ENCODE assay signal across 12 cellular contexts in genomic region chr5:87195616-87196015, GRCh38.
DNase-seq lines count a peak whose midpoint lies in the region; ATAC-seq and TF ChIP-seq lines count a peak whose summit lies in the region.
"Had no signal": no experiment of that assay in that cellular context is flagged by ENCODE, and none has a peak within 500 bp of the region (broad histone marks: within the 10 kb centered on the region; RNA-seq: fewer than 3 reads in every experiment).

No MANE protein-coding gene starts in this region.

- H3K9me3 ChIP-seq in naive thymus-derived CD4-positive, alpha-beta T cell (ENCODE audit: control insufficient read depth in 2 of 3, low read length in 3 of 3): no peaks in the 10 kb centered on the region

- H3K4me3 ChIP-seq in naive thymus-derived CD4-positive, alpha-beta T cell (ENCODE audit: low read length): no peak overlapping the region
- H3K4me3 ChIP-seq: cardiac muscle cell had no signal

- H3K27me3 ChIP-seq in naive thymus-derived CD4-positive, alpha-beta T cell (ENCODE audit: control insufficient read depth in 2 of 2, insufficient read depth in 2 of 2, low read length in 2 of 2): no peaks in the 10 kb centered on the region
- H3K27me3 ChIP-seq: cardiac muscle cell had no signal

- peaks cover 18% of the 10 kb centered on the region for H3K4me1 Mint-ChIP-seq in osteocyte (ENCODE audit: unreplicated experiment)
- H3K4me1 Mint-ChIP-seq in naive thymus-derived CD4-positive, alpha-beta T cell: peaks cover 6 to 30% (median 18%) of the 10 kb centered on the region in 7 donors

- peaks cover 5 to 7% of the 10 kb centered on the region in 2 donors for H3K4me1 ChIP-seq in naive thymus-derived CD4-positive, alpha-beta T cell (ENCODE audit: control insufficient read depth in 2 of 2, insufficient read depth in 2 of 2, low read length in 2 of 2)

- no peak overlapping the region for H3K27ac ChIP-seq in naive thymus-derived CD4-positive, alpha-beta T cell (ENCODE audit: low read depth, low read length)
- H3K27ac ChIP-seq: cardiac muscle cell had no signal

- ATAC-seq in naive thymus-derived CD4-positive, alpha-beta T cell: no peak
- ATAC-seq: CD8-positive, alpha-beta T cell had no signal

- H3K36me3 ChIP-seq in naive thymus-derived CD4-positive, alpha-beta T cell (ENCODE audit: control insufficient read depth in 2 of 3, insufficient read depth in 3 of 3, low read length in 3 of 3): no peaks in the 10 kb centered on the region
- H3K36me3 ChIP-seq: cardiac muscle cell had no signal

- TF ChIP-seq CTCF in osteocyte (IDR thresholded peaks at IDR 0.05): no peak

- H3K4me3 Mint-ChIP-seq in osteocyte (ENCODE audit: unreplicated experiment): no peak overlapping the region
- H3K4me3 Mint-ChIP-seq in naive thymus-derived CD4-positive, alpha-beta T cell: no peak overlapping the region
- H3K4me3 Mint-ChIP-seq: CD8-positive, alpha-beta T cell had no signal

- peaks cover 3% of the 10 kb centered on the region for H3K9me3 Mint-ChIP-seq in osteocyte (ENCODE audit: unreplicated experiment)
- peaks cover 0 to 6% (median 2%) of the 10 kb centered on the region in 11 donors for H3K9me3 Mint-ChIP-seq in naive thymus-derived CD4-positive, alpha-beta T cell
- H3K9me3 Mint-ChIP-seq: CD8-positive, alpha-beta T cell had no signal

- DNase-seq in EH (ENCODE audit: low read depth) (peak; percentile 54), M059J (ENCODE audit: low read depth) (peak; percentile 6), dedifferentiated amniotic fluid mesenchymal stem cell (ENCODE audit: extremely low spot score) (peak; percentile 18), osteocyte (ENCODE audit: extremely low spot score, unreplicated experiment) (no peak), A172 (ENCODE audit: low spot score) (no peak), NCI-H774 (lab: John Stamatoyannopoulos, UW) (no peak), hypothalamus (lab: John Stamatoyannopoulos, UW) (no peak)
- DNase-seq in naive thymus-derived CD4-positive, alpha-beta T cell: no peak
- DNase-seq: activated T-cell treated with anti-CD3 and anti-CD28 coated beads, Interleukin-2, amount 50 U/mL, for 48 hours; CD8-positive, alpha-beta T cell; NCI-H1694 had no signal

- peak overlapping the region; percentile 86 for H3K27ac Mint-ChIP-seq in osteocyte (ENCODE audit: unreplicated experiment)
- peak overlapping the region in 1 of 9 donors; percentile 1 for H3K27ac Mint-ChIP-seq in naive thymus-derived CD4-positive, alpha-beta T cell
- H3K27ac Mint-ChIP-seq: CD8-positive, alpha-beta T cell had no signal

- intact Hi-C loops in naive thymus-derived CD4-positive, alpha-beta T cell (cut with micrococcal nuclease): no loop called here

- no peaks in the 10 kb centered on the region for H3K36me3 Mint-ChIP-seq in osteocyte (ENCODE audit: unreplicated experiment)
- peaks cover 0 to 3% (median 0%) of the 10 kb centered on the region in 5 donors for H3K36me3 Mint-ChIP-seq in naive thymus-derived CD4-positive, alpha-beta T cell
- H3K36me3 Mint-ChIP-seq: CD8-positive, alpha-beta T cell had no signal

- POLR2A ChIA-PET in naive thymus-derived CD4-positive, alpha-beta T cell (lab: Charles Lee): no interaction called here

- no peaks in the 10 kb centered on the region for H3K27me3 Mint-ChIP-seq in osteocyte (ENCODE audit: unreplicated experiment)
- no peaks in the 10 kb centered on the region for H3K27me3 Mint-ChIP-seq in naive thymus-derived CD4-positive, alpha-beta T cell

- CTCF ChIA-PET in naive thymus-derived CD4-positive, alpha-beta T cell (lab: Charles Lee): no interaction called here

Comparison
In these comparisons a context has a peak if more than half of its experiments do, and no peak if none do; other contexts are left out.
1. DNase-seq: peak in EH (single experiment), M059J (single experiment) and dedifferentiated amniotic fluid mesenchymal stem cell (single experiment); none in osteocyte (single experiment), A172 (single experiment), NCI-H774 (single experiment), hypothalamus (0 of 51) and naive thymus-derived CD4-positive, alpha-beta T cell (0 of 9).